In the genomic region with DNA sequence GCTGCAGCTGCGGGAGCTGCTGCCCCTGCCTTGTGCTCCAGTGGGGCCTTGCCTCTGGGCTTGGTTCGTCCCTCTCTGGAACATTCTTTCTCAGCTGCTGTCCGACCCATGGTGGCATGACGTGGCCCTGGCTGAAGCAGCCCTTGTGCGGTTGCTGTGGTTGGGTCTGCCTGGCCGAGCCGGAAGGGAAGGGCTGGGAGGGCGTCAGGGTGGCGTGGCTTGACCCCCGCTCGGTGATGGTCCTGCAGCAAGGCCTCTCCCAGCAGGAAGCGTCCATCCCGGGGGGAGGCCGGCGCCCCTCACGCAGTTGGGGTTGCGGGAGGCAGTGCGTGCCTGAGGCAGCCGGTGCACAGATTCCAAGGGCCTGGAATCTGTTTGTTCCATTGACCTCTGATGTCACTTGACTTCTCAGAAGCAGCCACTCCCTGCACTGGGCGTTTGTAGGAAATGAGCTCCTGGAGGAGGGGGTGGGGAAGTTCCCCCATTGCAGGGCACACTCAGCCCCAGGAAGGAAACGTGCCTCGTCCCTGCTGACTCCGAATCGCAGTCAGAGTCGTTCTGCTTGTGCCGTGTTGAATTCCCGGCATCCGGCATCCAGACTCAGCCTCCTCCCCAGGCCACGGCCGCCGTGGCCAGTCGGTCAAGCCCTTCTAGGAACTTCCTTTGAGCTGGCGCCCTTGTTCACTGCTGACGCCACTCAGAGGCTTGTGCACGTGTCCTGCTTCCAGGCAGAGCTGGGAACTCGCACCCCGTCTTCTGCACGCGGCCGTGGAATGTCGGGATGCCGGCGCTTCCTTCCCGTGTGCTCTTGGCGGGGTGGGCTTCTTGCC, we compare ENCODE assay signal across 6 cellular contexts. TPM values are rescaled to one million over a fixed set of nuclear protein-coding genes. Genes with fewer than 3 reads are reported as not detected.
DNase-seq lines count a peak whose midpoint lies in the region; TF ChIP-seq lines count a peak whose summit lies in the region.

No MANE protein-coding gene starts in this region.

- peak overlapping the region in 1 of 4 donors; percentile 5 for H3K4me3 ChIP-seq in stomach
- no peak overlapping the region for H3K4me3 ChIP-seq in MG63

- no peaks in the 10 kb centered on the region for H3K9me3 ChIP-seq in stomach
- H3K9me3 ChIP-seq in MG63 = peaks cover 2% of the 10 kb centered on the region; the same call in 1 of the 2 replicates

- TF ChIP-seq POLR2A in stomach (IDR thresholded peaks at IDR 0.05) = no peak

- intact Hi-C loops in stomach (cut with DNase I; ENCODE audit: low total_unique reads) = no loop called here

- H3K27ac ChIP-seq in stomach = peak overlapping the region; percentile 67 to 93 (median 83)

- DNase-seq in activated naive CD4-positive, alpha-beta T cell treated with Interleukin-2 at 50 U/mL for 16 hours = peak; percentile 60
- DNase-seq in activated naive CD4-positive, alpha-beta T cell (lab: John Stamatoyannopoulos, UW) = no peak
- DNase-seq in hepatic stellate cell (ENCODE audit: low spot score) = peak; percentile 96
- DNase-seq in stomach = peak; percentile 70
- no peak for DNase-seq in KG1 (lab: John Stamatoyannopoulos, UW)
- DNase-seq in MG63 = no peak

- H3K36me3 ChIP-seq in stomach (peaks cover 0 to 15% (median under 1%) of the 10 kb centered on the region in 4 donors), MG63 (peaks cover 47% of the 10 kb centered on the region)

- H3K27me3 ChIP-seq in stomach (no peaks in the 10 kb centered on the region), MG63 (no peaks in the 10 kb centered on the region)

- TF ChIP-seq CTCF in stomach (IDR thresholded peaks at IDR 0.05) = no peak

- WGBS in stomach, 5 donors = 15 to 53% (median 28%) methylated on average over 29 to 45 of the region's 45 CpGs

- TF ChIP-seq EP300 in stomach (IDR thresholded peaks at IDR 0.05) = peak; percentile 67

- peaks cover 45 to 76% (median 59%) of the 10 kb centered on the region in 4 donors for H3K4me1 ChIP-seq in stomach

RNA-seq across cellular contexts. Expression of gene TNFRSF6B, which starts 9.7 kb away (rescaled TPM):
- total RNA-seq in stomach = 10 to 100 TPM in 1 of 5 donors, 1 to 10 TPM in 3, not detected in 1; 1.1 to 16.9 (median 3.2) TPM
- 10 to 100 TPM in 1 of 3 donors, 1 to 10 TPM in 2; 8.5 to 26.2 (median 9.5) TPM for polyA plus RNA-seq in stomach
- total RNA-seq in MG63 (2014; rRNA removed; shearing (Covaris generic); ENCODE audit: low replicate concordance) = not detected in 2 replicates

RNA-seq across cellular contexts. Expression of gene ARFRP1, which starts 21.1 kb away (rescaled TPM):
- 100 to 1,000 TPM in 1 of 5 donors, 10 to 100 TPM in 3, 1 to 10 TPM in 1; 7.6 to 103 (median 35.8) TPM for total RNA-seq in stomach
- 10 to 100 TPM; 30.2 to 56.2 (median 35.9) TPM for polyA plus RNA-seq in stomach
- 39.5 and 66.1 TPM in 2 replicates for total RNA-seq in MG63 (2014; rRNA removed; shearing (Covaris generic); ENCODE audit: low replicate concordance)

RNA-seq across cellular contexts. Expression of gene ZGPAT, which starts 21.1 kb away (rescaled TPM):
- 10 to 100 TPM; 12.3 to 49.6 (median 39.3) TPM for total RNA-seq in stomach
- polyA plus RNA-seq in stomach = 10 to 100 TPM; 29.9 to 41.7 (median 37.7) TPM
- 23.9 and 46.2 TPM in 2 replicates for total RNA-seq in MG63 (2014; rRNA removed; shearing (Covaris generic); ENCODE audit: low replicate concordance)

RNA-seq across cellular contexts. Expression of gene RTEL1, which starts 28.6 kb away (rescaled TPM):
- total RNA-seq in stomach = 10 to 100 TPM; 13.6 to 70.4 (median 32.7) TPM
- polyA plus RNA-seq in stomach = 1 to 10 TPM; 7.6 to 10.0 (median 9.2) TPM
- 13.4 and 22.7 TPM in 2 replicates for total RNA-seq in MG63 (2014; rRNA removed; shearing (Covaris generic); ENCODE audit: low replicate concordance)

RNA-seq across cellular contexts. Expression of gene STMN3, which starts 33.5 kb away (rescaled TPM):
- total RNA-seq in stomach = 10 to 100 TPM in 2 of 5 donors, 1 to 10 TPM in 2, under 1 TPM in 1; 0.87 to 13.4 (median 5.5) TPM
- polyA plus RNA-seq in stomach = 10 to 100 TPM; 12.3 to 14.8 (median 12.5) TPM
- total RNA-seq in MG63 (2014; rRNA removed; shearing (Covaris generic); ENCODE audit: low replicate concordance) = 71.2 and 98.0 TPM in 2 replicates

Comparison
In these comparisons a context has a peak if more than half of its experiments do, and no peak if none do; other contexts are left out.
1. DNase-seq: peak in activated naive CD4-positive, alpha-beta T cell treated with Interleukin-2 at 50 U/mL for 16 hours (single experiment), hepatic stellate cell (single experiment) and stomach (single experiment); none in activated naive CD4-positive, alpha-beta T cell (0 of 4), KG1 (single experiment) and MG63 (single experiment).